Comparison of ENCODE assay signal across 8 cellular contexts in genomic region chr19:13115936-13116281, GRCh38. TPM values are rescaled to one million over a fixed set of nuclear protein-coding genes. Genes with fewer than 3 reads are reported as not detected.
A peak's percentile ranks its signal among the peaks of the same experiment; 100 is the strongest.
DNase-seq lines count a peak whose midpoint lies in the region; ATAC-seq and TF ChIP-seq lines count a peak whose summit lies in the region.

No MANE protein-coding gene starts in this region.

- H3K36me3 ChIP-seq in KOPT-K1 (ENCODE audit: insufficient read depth, low read length) (peaks cover 44% of the 10 kb centered on the region), colonic mucosa (no peaks in the 10 kb centered on the region)

- H3K27me3 ChIP-seq in colonic mucosa, result no peaks in the 10 kb centered on the region

- ATAC-seq in naive thymus-derived CD8-positive, alpha-beta T cell, result no peak
- ATAC-seq in GM19324 (IDR thresholded peaks at IDR 0.05; ENCODE audit: low FRiP score, unreplicated experiment), result no peak
- ATAC-seq in GM21447 (IDR thresholded peaks at IDR 0.05; ENCODE audit: unreplicated experiment), result no peak

- H3K9me3 ChIP-seq in KOPT-K1 (ENCODE audit: insufficient read depth, low read length, poor library complexity, severe bottlenecking) (no peaks in the 10 kb centered on the region), colonic mucosa (no peaks in the 10 kb centered on the region)

- peaks cover 15 to 47% (median 43%) of the 10 kb centered on the region in 4 donors for H3K4me1 Mint-ChIP-seq in naive thymus-derived CD8-positive, alpha-beta T cell

- POLR2A ChIA-PET in AG04449 (lab: Yijun Ruan, JAX), result no interaction called here
- POLR2A ChIA-PET in naive thymus-derived CD8-positive, alpha-beta T cell (lab: Charles Lee), result interaction anchor here (0.6 to 5.4 kb wide), 5 partner anchors 11 to 91 kb away, joined by 4 to 68 read pairs (median 15); partner anchors contain the start of genes IER2, LYL1 and STX10

- no peaks in the 10 kb centered on the region for H3K27me3 Mint-ChIP-seq in naive thymus-derived CD8-positive, alpha-beta T cell

- H3K4me3 Mint-ChIP-seq in naive thymus-derived CD8-positive, alpha-beta T cell, result peak overlapping the region; percentile 86 to 99 (median 98)

- CTCF ChIA-PET in AG04449 (lab: Yijun Ruan, JAX), result interaction anchor here (0.8 to 2.1 kb wide), 7 partner anchors 11 to 147 kb away, joined by 3 to 7 read pairs (median 4); partner anchors contain the start of genes IER2, LYL1 and STX10

- H3K27ac ChIP-seq in KOPT-K1 (ENCODE audit: low read depth, low read length, poor library complexity, severe bottlenecking) (peak overlapping the region; percentile 91), colonic mucosa (no peak overlapping the region)

- peaks cover 16% of the 10 kb centered on the region for H3K4me1 ChIP-seq in colonic mucosa

- H3K4me3 ChIP-seq in AG04449 (ENCODE audit: low read depth, low read length) (peak overlapping the region; percentile 99), colonic mucosa (peak overlapping the region; percentile 94)

- peak overlapping the region; percentile 66 to 98 (median 94) for H3K27ac Mint-ChIP-seq in naive thymus-derived CD8-positive, alpha-beta T cell

- TF ChIP-seq CTCF in AG04449 (IDR thresholded peaks at IDR 0.05; ENCODE audit: insufficient read depth, low read length, missing control alignments), result no peak
- no peak for TF ChIP-seq CTCF in colonic mucosa (IDR thresholded peaks at IDR 0.05)

- DNase-seq in AG04449 (ENCODE audit: low read depth, low spot score) (no peak), colonic mucosa (no peak), NCI-H526 treated with DMSO at 0.1 percent for 48 hours (lab: John Stamatoyannopoulos, UW) (no peak), AML-193 (lab: John Stamatoyannopoulos, UW) (no peak)
- no peak for DNase-seq in naive thymus-derived CD8-positive, alpha-beta T cell

- H3K9me3 Mint-ChIP-seq in naive thymus-derived CD8-positive, alpha-beta T cell, result no peaks in the 10 kb centered on the region

- intact Hi-C loops in colonic mucosa (cut with DNase I), result no loop called here

- H3K9ac ChIP-seq in colonic mucosa (ENCODE audit: low read depth in 2 of 2, low read length in 2 of 2), result peak overlapping the region; percentile 69 to 75

- H3K36me3 Mint-ChIP-seq in naive thymus-derived CD8-positive, alpha-beta T cell, result peaks cover 0 to 23% (median 0%) of the 10 kb centered on the region in 3 donors

RNA-seq across cellular contexts. Expression of gene TRMT1, which starts 0.6 kb away (rescaled TPM):
- 10 to 100 TPM; 17.5 to 40.1 TPM for total RNA-seq in colonic mucosa
- 100 to 1,000 TPM; 100 to 103 TPM for total RNA-seq in naive thymus-derived CD8-positive, alpha-beta T cell
- polyA plus RNA-seq in naive thymus-derived CD8-positive, alpha-beta T cell, result 10 to 100 TPM; 26.1 to 35.1 (median 27.2) TPM

RNA-seq across cellular contexts. Expression of gene NACC1, which starts 2.2 kb away (rescaled TPM):
- 100 to 1,000 TPM in 1 of 2 donors, 10 to 100 TPM in 1; 56.7 to 119 TPM for total RNA-seq in colonic mucosa
- total RNA-seq in naive thymus-derived CD8-positive, alpha-beta T cell, result 10 to 100 TPM; 24.5 to 25.7 TPM
- 1 to 10 TPM; 1.4 to 3.4 (median 1.9) TPM for polyA plus RNA-seq in naive thymus-derived CD8-positive, alpha-beta T cell

RNA-seq across cellular contexts. Expression of gene LYL1, which starts 13.3 kb away (rescaled TPM):
- total RNA-seq in colonic mucosa, result 1 to 10 TPM; 3.6 to 4.5 TPM
- 1 to 10 TPM; 6.6 to 7.9 TPM for total RNA-seq in naive thymus-derived CD8-positive, alpha-beta T cell
- polyA plus RNA-seq in naive thymus-derived CD8-positive, alpha-beta T cell, result 1 to 10 TPM in 2 of 3 donors, under 1 TPM in 1; 0.37 to 2.6 (median 1.3) TPM

RNA-seq across cellular contexts. Expression of gene STX10, which starts 34.3 kb away (rescaled TPM):
- total RNA-seq in colonic mucosa, result 10 to 100 TPM; 51.0 to 78.2 TPM
- 10 to 100 TPM; 60.2 to 62.8 TPM for total RNA-seq in naive thymus-derived CD8-positive, alpha-beta T cell
- 10 to 100 TPM; 36.1 to 56.2 (median 50.2) TPM for polyA plus RNA-seq in naive thymus-derived CD8-positive, alpha-beta T cell

RNA-seq across cellular contexts. Expression of gene IER2, which starts 34.3 kb away (rescaled TPM):
- total RNA-seq in colonic mucosa, result 100 to 1,000 TPM in 1 of 2 donors, 10 to 100 TPM in 1; 83.4 to 116 TPM
- total RNA-seq in naive thymus-derived CD8-positive, alpha-beta T cell, result 100 to 1,000 TPM; 105 to 112 TPM
- 100 to 1,000 TPM; 100 to 162 (median 107) TPM for polyA plus RNA-seq in naive thymus-derived CD8-positive, alpha-beta T cell
